ENCODE assay signal across 2 cellular contexts in the genomic region with DNA sequence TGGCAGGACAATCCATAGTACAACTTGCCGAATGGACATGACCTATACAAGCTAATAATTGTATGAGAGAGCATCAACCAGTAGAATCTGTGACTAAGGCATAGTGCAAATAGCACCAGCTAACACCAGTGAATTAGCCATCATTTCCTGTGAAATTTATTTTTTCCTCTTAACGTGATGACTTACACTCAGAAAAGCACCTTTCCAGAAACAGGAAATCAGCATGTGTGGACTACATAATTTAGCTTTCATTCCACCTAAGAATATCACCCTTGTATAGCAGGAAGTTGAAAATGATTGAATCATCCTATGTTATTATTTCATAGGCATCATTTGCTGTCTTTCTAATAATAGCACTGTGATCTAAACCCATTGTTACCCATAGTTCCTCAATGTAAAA.
TF ChIP-seq lines count a peak whose summit lies in the region.

No MANE protein-coding gene starts in this region.

TF ChIP-seq in endothelial cell of umbilical vein, 7 proteins besides CTCF, POLR2A, EP300 and RAD21 (continued from another document):
- peak; percentile 36 for TF ChIP-seq GATA2 (IDR thresholded peaks at IDR 0.05; ENCODE audit: insufficient read depth, insufficient read length, low read depth, low read length)

TF ChIP-seq in neural cell, 6 proteins besides CTCF, POLR2A, EP300 and RAD21 (continued from another document):
- TF ChIP-seq, protein P1, sequence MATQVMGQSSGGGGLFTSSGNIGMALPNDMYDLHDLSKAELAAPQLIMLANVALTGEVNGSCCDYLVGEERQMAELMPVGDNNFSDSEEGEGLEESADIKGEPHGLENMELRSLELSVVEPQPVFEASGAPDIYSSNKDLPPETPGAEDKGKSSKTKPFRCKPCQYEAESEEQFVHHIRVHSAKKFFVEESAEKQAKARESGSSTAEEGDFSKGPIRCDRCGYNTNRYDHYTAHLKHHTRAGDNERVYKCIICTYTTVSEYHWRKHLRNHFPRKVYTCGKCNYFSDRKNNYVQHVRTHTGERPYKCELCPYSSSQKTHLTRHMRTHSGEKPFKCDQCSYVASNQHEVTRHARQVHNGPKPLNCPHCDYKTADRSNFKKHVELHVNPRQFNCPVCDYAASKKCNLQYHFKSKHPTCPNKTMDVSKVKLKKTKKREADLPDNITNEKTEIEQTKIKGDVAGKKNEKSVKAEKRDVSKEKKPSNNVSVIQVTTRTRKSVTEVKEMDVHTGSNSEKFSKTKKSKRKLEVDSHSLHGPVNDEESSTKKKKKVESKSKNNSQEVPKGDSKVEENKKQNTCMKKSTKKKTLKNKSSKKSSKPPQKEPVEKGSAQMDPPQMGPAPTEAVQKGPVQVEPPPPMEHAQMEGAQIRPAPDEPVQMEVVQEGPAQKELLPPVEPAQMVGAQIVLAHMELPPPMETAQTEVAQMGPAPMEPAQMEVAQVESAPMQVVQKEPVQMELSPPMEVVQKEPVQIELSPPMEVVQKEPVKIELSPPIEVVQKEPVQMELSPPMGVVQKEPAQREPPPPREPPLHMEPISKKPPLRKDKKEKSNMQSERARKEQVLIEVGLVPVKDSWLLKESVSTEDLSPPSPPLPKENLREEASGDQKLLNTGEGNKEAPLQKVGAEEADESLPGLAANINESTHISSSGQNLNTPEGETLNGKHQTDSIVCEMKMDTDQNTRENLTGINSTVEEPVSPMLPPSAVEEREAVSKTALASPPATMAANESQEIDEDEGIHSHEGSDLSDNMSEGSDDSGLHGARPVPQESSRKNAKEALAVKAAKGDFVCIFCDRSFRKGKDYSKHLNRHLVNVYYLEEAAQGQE (IDR thresholded peaks at IDR 0.05; ENCODE audit: borderline replicate concordance): no peak
- TF ChIP-seq POLR2AphosphoS5 (IDR thresholded peaks at IDR 0.05): no peak
- no peak for TF ChIP-seq MXI1 (conservative IDR thresholded peaks at IDR 0.05; ENCODE audit: poor library complexity, severe bottlenecking)
